In genomic region chr3:179829391-179829790, GRCh38 we compare ENCODE assay signal across 23 cellular contexts.
"Had no signal": no experiment of that assay in that cellular context is flagged by ENCODE, and none has a peak within 500 bp of the region (broad histone marks: within the 10 kb centered on the region; RNA-seq: fewer than 3 reads in every experiment).

No MANE protein-coding gene starts in this region.

- H3K9me3 ChIP-seq: left ventricle myocardium inferior, mucosa of descending colon, right atrium auricular region, tibial nerve had no signal

- H3K4me1 Mint-ChIP-seq: activated CD4-positive, alpha-beta T cell treated with anti-CD3 and anti-CD28 coated beads, Interleukin-2, amount 10 ng/mL, durations not matched to agents 7 days and 5 days; natural killer cell had no signal

- H3K36me3 ChIP-seq: left ventricle myocardium inferior, right atrium auricular region, tibial nerve had no signal

- H3K27ac Mint-ChIP-seq: activated CD4-positive, alpha-beta T cell treated with anti-CD3 and anti-CD28 coated beads, Interleukin-2, amount 10 ng/mL, durations not matched to agents 7 days and 5 days; activated naive CD8-positive, alpha-beta T cell; activated T-cell treated with anti-CD3 and anti-CD28 coated beads, Interleukin-2, amount 50 U/mL, for 72 hours; natural killer cell; progenitor cell of endocrine pancreas had no signal

- H3K9me3 Mint-ChIP-seq: activated CD4-positive, alpha-beta T cell treated with anti-CD3 and anti-CD28 coated beads, Interleukin-2, amount 10 ng/mL, durations not matched to agents 7 days and 5 days; activated T-cell treated with anti-CD3 and anti-CD28 coated beads, Interleukin-2, amount 50 U/mL, for 72 hours; natural killer cell had no signal

- H3K4me1 ChIP-seq: right atrium auricular region had no signal

- ATAC-seq: activated T-cell treated with anti-CD3 and anti-CD28 coated beads, Interleukin-2, amount 50 U/mL, for 72 hours; mucosa of descending colon; natural killer cell had no signal

- H3K36me3 Mint-ChIP-seq: activated naive CD8-positive, alpha-beta T cell; brain; natural killer cell had no signal

- H3K4me3 Mint-ChIP-seq: activated CD4-positive, alpha-beta T cell treated with anti-CD3 and anti-CD28 coated beads, Interleukin-2, amount 10 ng/mL, durations not matched to agents 7 days and 5 days; activated naive CD8-positive, alpha-beta T cell; activated T-cell treated with anti-CD3 and anti-CD28 coated beads, Interleukin-2, amount 50 U/mL, for 72 hours; brain; natural killer cell had no signal

- H3K27me3 Mint-ChIP-seq: activated CD4-positive, alpha-beta T cell treated with anti-CD3 and anti-CD28 coated beads, Interleukin-2, amount 10 ng/mL, durations not matched to agents 7 days and 5 days; activated naive CD8-positive, alpha-beta T cell had no signal

- DNase-seq: activated CD4-positive, alpha-beta T cell treated with anti-CD3 and anti-CD28 coated beads, Interleukin-2, amount 10 ng/mL, durations not matched to agents 7 days and 5 days; activated CD8-positive, alpha-beta memory T cell treated with anti-CD3 and anti-CD28 coated beads, Interleukin-2, amount 50 U/mL, for 48 hours; activated gamma-delta T cell treated with Interleukin-2 at 50 U/mL for 16 hours; activated T-cell treated with anti-CD3 and anti-CD28 coated beads, Interleukin-2, amount 50 U/mL, for 72 hours; amygdala; cortex of kidney; effector CD8-positive, alpha-beta T cell; foreskin melanocyte; head of caudate nucleus; islet precursor cell; left ventricle myocardium inferior; mucosa of descending colon; natural killer cell; nucleus accumbens; stimulated activated CD4-positive, alpha-beta T cell treated with anti-CD3 and anti-CD28 coated beads, Interleukin-15, amount 100 ng/mL, for 24 hours; stimulated activated CD4-positive, alpha-beta T cell treated with anti-CD3 and anti-CD28 coated beads, Interleukin-4, amount 100 ng/mL, for 24 hours; stimulated activated naive CD4-positive, alpha-beta T cell had no signal

- H3K27ac ChIP-seq: left ventricle myocardium inferior, right atrium auricular region, skin epidermis had no signal

- H3K4me3 ChIP-seq: left ventricle myocardium inferior, mucosa of descending colon, right atrium auricular region, skin epidermis, tibial nerve had no signal

- H3K27me3 ChIP-seq: right atrium auricular region, tibial nerve had no signal
